8 cellular contexts compared by ENCODE assay signal in the genomic region with DNA sequence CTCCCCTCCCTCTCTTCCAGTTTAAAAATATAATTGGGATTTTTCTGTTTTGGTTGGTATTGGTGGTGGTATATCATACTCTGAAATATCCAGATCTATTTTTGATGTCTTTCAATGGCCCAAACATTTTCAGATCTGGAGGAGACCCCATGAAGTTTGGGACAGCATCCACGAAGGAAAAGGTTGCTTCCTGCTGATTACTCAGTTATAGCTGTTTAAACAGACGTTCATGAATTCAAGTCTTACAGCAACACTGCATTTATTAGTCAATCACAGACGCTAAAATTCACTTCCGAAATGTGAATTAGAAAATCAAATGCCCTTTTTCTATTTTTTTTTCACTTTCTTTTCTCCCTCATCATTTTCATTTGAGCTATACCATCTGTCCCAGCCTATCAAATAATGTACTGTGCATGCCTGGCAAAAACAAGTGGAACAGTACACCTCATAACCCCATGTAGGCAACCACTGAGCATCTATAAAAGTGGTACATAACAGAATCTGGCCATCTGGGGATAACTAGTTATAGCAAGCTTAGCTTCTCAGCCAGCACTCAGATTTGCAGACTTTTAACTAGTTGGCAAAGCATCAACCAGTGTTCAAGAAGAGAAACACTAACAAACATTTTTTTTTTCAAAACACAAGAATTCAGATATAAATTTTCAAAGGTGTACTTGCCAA.
A peak's percentile ranks its signal among the peaks of the same experiment; 100 is the strongest.
DNase-seq lines count a peak whose midpoint lies in the region; ATAC-seq, FAIRE-seq and TF ChIP-seq lines count a peak whose summit lies in the region.

No MANE protein-coding gene starts in this region.

- FAIRE-seq in GM12892 (lab: Jason Lieb, UNC), result peak; percentile 38

- intact Hi-C loops in esophagus muscularis mucosa (cut with DNase I), result no loop called here

- H3K36me3 ChIP-seq in SJCRH30 (no peaks in the 10 kb centered on the region), esophagus muscularis mucosa (no peaks in the 10 kb centered on the region), skeletal muscle satellite cell (ENCODE audit: insufficient read depth, low read length) (peaks cover 4% of the 10 kb centered on the region)

- H3K4me1 ChIP-seq in SJCRH30, result peaks cover 12% of the 10 kb centered on the region
- peaks cover 33 to 59% (median 44%) of the 10 kb centered on the region in 4 donors for H3K4me1 ChIP-seq in esophagus muscularis mucosa
- peaks cover 27% of the 10 kb centered on the region for H3K4me1 ChIP-seq in skeletal muscle satellite cell (ENCODE audit: control insufficient read depth, insufficient read depth, low read length)

- H3K9me3 ChIP-seq in SJCRH30 (replicated peaks) (no peaks in the 10 kb centered on the region), esophagus muscularis mucosa (no peaks in the 10 kb centered on the region), skeletal muscle satellite cell (replicated peaks; ENCODE audit: low read length) (no peaks in the 10 kb centered on the region)

- H3K27me3 ChIP-seq in SJCRH30 (no peaks in the 10 kb centered on the region), esophagus muscularis mucosa (no peaks in the 10 kb centered on the region), skeletal muscle satellite cell (ENCODE audit: control insufficient read depth, insufficient read depth, low read length) (no peaks in the 10 kb centered on the region)

- DNase-seq in GM12892 (ENCODE audit: insufficient read length) (no peak), SJCRH30 (peak in 1 of 2 experiments; percentile 63), esophagus muscularis mucosa (ENCODE audit: extremely low spot score) (no peak), SHP77 treated with DMSO at 0.1 percent for 48 hours (lab: John Stamatoyannopoulos, UW) (no peak)
- DNase-seq in effector CD8-positive, alpha-beta T cell (lab: John Stamatoyannopoulos, UW), result no peak
- DNase-seq in stimulated activated CD8-positive, alpha-beta memory T cell treated with anti-CD3 and anti-CD28 coated beads, Interleukin-4, amount 100 ng/mL, for 48 hours, result no peak

- 35% methylated on average over 4 of the region's 4 CpGs for WGBS in esophagus muscularis mucosa

- H3K4me3 ChIP-seq in SJCRH30 (peak overlapping the region; percentile 56), esophagus muscularis mucosa (peak overlapping the region; percentile 44 to 57 (median 48)), skeletal muscle satellite cell (ENCODE audit: low read length) (peak overlapping the region; percentile 57)

- no peak for TF ChIP-seq EP300 in esophagus muscularis mucosa (IDR thresholded peaks at IDR 0.05)

- TF ChIP-seq POLR2A in GM12892 (IDR thresholded peaks at IDR 0.05; ENCODE audit: low read depth, low read length) (no peak), esophagus muscularis mucosa (IDR thresholded peaks at IDR 0.05; ENCODE audit: low read depth) (no peak)

- no peak for TF ChIP-seq CTCF in esophagus muscularis mucosa (IDR thresholded peaks at IDR 0.05)

- peak overlapping the region; percentile 84 for H3K4me2 ChIP-seq in skeletal muscle satellite cell (ENCODE audit: low read length)

- peak overlapping the region; percentile 73 for H3K27ac ChIP-seq in SJCRH30
- H3K27ac ChIP-seq in esophagus muscularis mucosa (replicated peaks in 1 of 4), result peak overlapping the region; percentile 51 to 66 (median 58)

- H3K9ac ChIP-seq in skeletal muscle satellite cell (ENCODE audit: low read depth, low read length), result peak overlapping the region; percentile 71

- no peak for ATAC-seq in GM21576 (IDR thresholded peaks at IDR 0.05; ENCODE audit: unreplicated experiment)
